ENCODE assay signal across 9 cellular contexts in genomic region chr10:69048103-69048502, GRCh38. TPM values are rescaled to one million over a fixed set of nuclear protein-coding genes. Genes with fewer than 3 reads are reported as not detected.
DNase-seq lines count a peak whose midpoint lies in the region; ATAC-seq and TF ChIP-seq lines count a peak whose summit lies in the region.
"Had no signal": no experiment of that assay in that cellular context is flagged by ENCODE, and none has a peak within 500 bp of the region (broad histone marks: within the 10 kb centered on the region; RNA-seq: fewer than 3 reads in every experiment).

No MANE protein-coding gene starts in this region.

- no peak overlapping the region for H3K27ac ChIP-seq in neural progenitor cell

- H3K4me3 Mint-ChIP-seq in dendritic cell treated with granulocyte-macrophage colony-stimulating factor and Interleukin-4, amounts not matched to agents 40 ng/mL and 50 ng/mL, for 4 days: peak overlapping the region; percentile 23
- H3K4me3 Mint-ChIP-seq in neural progenitor cell (no peak overlapping the region), Calu3 (ENCODE audit: low read depth, unreplicated experiment) (no peak overlapping the region)

- BruUV-seq in Calu3 (replicated peaks; lab: Mats Ljungman, UMichigan): no TSS peak

- peaks cover 90% of the 10 kb centered on the region for H3K4me1 Mint-ChIP-seq in dendritic cell treated with granulocyte-macrophage colony-stimulating factor and Interleukin-4, amounts not matched to agents 40 ng/mL and 50 ng/mL, for 4 days (ENCODE audit: low read depth)
- peaks cover 8% of the 10 kb centered on the region for H3K4me1 Mint-ChIP-seq in neural progenitor cell
- no peaks in the 10 kb centered on the region for H3K4me1 Mint-ChIP-seq in Calu3 (ENCODE audit: low read depth, unreplicated experiment)

- no peak overlapping the region for H3K9ac ChIP-seq in neural progenitor cell

- intact Hi-C loops in dendritic cell treated with granulocyte-macrophage colony-stimulating factor and Interleukin-4, amounts not matched to agents 40 ng/mL and 50 ng/mL, for 4 days (cut with micrococcal nuclease): no loop called here
- intact Hi-C loops in Calu3 (cut with micrococcal nuclease; ENCODE audit: unreplicated experiment): no loop called here

- CTCF ChIA-PET in Calu3 (lab: Charles Lee): interaction anchor here (0.5 kb wide), 1 partner anchor 9 kb away, joined by 6 read pairs; no protein-coding TSS in a partner anchor

- H3K36me3 ChIP-seq in neural progenitor cell: no peaks in the 10 kb centered on the region

- H3K4me3 ChIP-seq in neural progenitor cell: no peak overlapping the region

- peak overlapping the region; percentile 76 for H2AFZ ChIP-seq in neural progenitor cell (replicated peaks)

- TF ChIP-seq CTCF in neural progenitor cell (IDR thresholded peaks at IDR 0.05): no peak
- TF ChIP-seq CTCF in Calu3 (IDR thresholded peaks at IDR 0.05; ENCODE audit: unreplicated experiment): no peak

- no peaks in the 10 kb centered on the region for H3K9me3 Mint-ChIP-seq in dendritic cell treated with granulocyte-macrophage colony-stimulating factor and Interleukin-4, amounts not matched to agents 40 ng/mL and 50 ng/mL, for 4 days
- H3K9me3 Mint-ChIP-seq in neural progenitor cell: no peaks in the 10 kb centered on the region
- H3K9me3 Mint-ChIP-seq in Calu3 (ENCODE audit: low read depth, unreplicated experiment): no peaks in the 10 kb centered on the region

- no peaks in the 10 kb centered on the region for H4K20me1 ChIP-seq in neural progenitor cell (ENCODE audit: low read depth)

- DNase-seq in AML-193 (lab: John Stamatoyannopoulos, UW) (peak; percentile 92 to 95), NOMO-1 (lab: John Stamatoyannopoulos, UW; ENCODE audit: unreplicated experiment in 2 of 2) (peak; percentile 96 to 97), neural progenitor cell (ENCODE audit: low spot score) (no peak), Calu3 (no peak), NCI-H2107 treated with DMSO at 0.1 percent for 48 hours (lab: John Stamatoyannopoulos, UW; ENCODE audit: unreplicated experiment) (no peak)
- DNase-seq: NCI-H446 had no signal

- H3K4me2 ChIP-seq in neural progenitor cell: no peak overlapping the region

- peak overlapping the region; percentile 99 for H3K27ac Mint-ChIP-seq in dendritic cell treated with granulocyte-macrophage colony-stimulating factor and Interleukin-4, amounts not matched to agents 40 ng/mL and 50 ng/mL, for 4 days
- H3K27ac Mint-ChIP-seq in neural progenitor cell (no peak overlapping the region), Calu3 (ENCODE audit: unreplicated experiment) (no peak overlapping the region)

- no peaks in the 10 kb centered on the region for H3K79me2 ChIP-seq in neural progenitor cell (ENCODE audit: low read depth)

- ATAC-seq in HG03159 (IDR thresholded peaks at IDR 0.05; ENCODE audit: unreplicated experiment) (no peak), GM19455 (IDR thresholded peaks at IDR 0.05; ENCODE audit: unreplicated experiment) (no peak)

- H3K4me1 ChIP-seq in neural progenitor cell: peaks cover 6% of the 10 kb centered on the region

- H3K36me3 Mint-ChIP-seq in dendritic cell treated with granulocyte-macrophage colony-stimulating factor and Interleukin-4, amounts not matched to agents 40 ng/mL and 50 ng/mL, for 4 days (ENCODE audit: low read depth): no peaks in the 10 kb centered on the region
- H3K36me3 Mint-ChIP-seq in neural progenitor cell: no peaks in the 10 kb centered on the region
- H3K36me3 Mint-ChIP-seq in Calu3 (ENCODE audit: insufficient read depth, unreplicated experiment): no peaks in the 10 kb centered on the region

- no peaks in the 10 kb centered on the region for H3K27me3 ChIP-seq in neural progenitor cell

- no peaks in the 10 kb centered on the region for H3K27me3 Mint-ChIP-seq in dendritic cell treated with granulocyte-macrophage colony-stimulating factor and Interleukin-4, amounts not matched to agents 40 ng/mL and 50 ng/mL, for 4 days
- H3K27me3 Mint-ChIP-seq in neural progenitor cell (ENCODE audit: insufficient read depth, low read depth) (peaks cover 4% of the 10 kb centered on the region), Calu3 (ENCODE audit: unreplicated experiment) (peaks cover 13% of the 10 kb centered on the region)

- H3K9me3 ChIP-seq in neural progenitor cell (ENCODE audit: low read depth): no peaks in the 10 kb centered on the region

- no peaks in the 10 kb centered on the region for H3F3A ChIP-seq in neural progenitor cell (ENCODE audit: low read depth)

RNA-seq across cellular contexts. Expression of gene SRGN, which starts 39.8 kb away (rescaled TPM):
- total RNA-seq in neural progenitor cell (ENCODE audit: low replicate concordance) (not detected in 2 replicates), Calu3 (2022) (not detected in 2 replicates)

RNA-seq across cellular contexts. Expression of gene KIFBP, which starts 59.5 kb away (rescaled TPM):
- 27.3 and 44.9 TPM in 2 replicates for total RNA-seq in neural progenitor cell (ENCODE audit: low replicate concordance)
- 36.7 and 40.0 TPM in 2 replicates for total RNA-seq in Calu3 (2022)

Comparison
In these comparisons a context has a peak if more than half of its experiments do, and no peak if none do; other contexts are left out.
1. DNase-seq: peak in AML-193 (2 of 2) and NOMO-1 (2 of 2); none in neural progenitor cell (single experiment), Calu3 (single experiment) and NCI-H2107 treated with DMSO at 0.1 percent for 48 hours (single experiment).